Comparison of ENCODE assay signal across 7 cellular contexts in the genomic region with DNA sequence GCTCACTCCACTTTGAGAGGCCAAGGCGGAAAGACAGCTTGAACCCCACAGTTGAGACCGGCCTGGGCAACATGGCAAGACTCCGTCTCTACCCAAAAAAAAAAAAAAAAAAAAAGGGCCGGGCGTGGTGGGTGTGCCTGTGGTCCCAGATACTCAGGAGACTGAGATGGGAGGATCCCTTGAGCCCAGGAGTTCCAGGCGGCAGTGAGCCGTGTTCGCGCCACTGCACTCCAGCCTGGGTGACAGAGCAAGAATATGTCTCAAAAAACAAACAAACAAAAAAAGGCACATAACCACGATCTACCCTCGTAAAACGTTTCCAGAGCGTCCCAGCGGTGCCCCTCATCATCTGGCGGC. TPM values are rescaled to one million over a fixed set of nuclear protein-coding genes. Genes with fewer than 3 reads are reported as not detected.
DNase-seq lines count a peak whose midpoint lies in the region; ATAC-seq and FAIRE-seq lines count a peak whose summit lies in the region.

No MANE protein-coding gene starts in this region.

- no peaks in the 10 kb centered on the region for H3K36me3 Mint-ChIP-seq in activated naive CD8-positive, alpha-beta T cell
- H3K36me3 Mint-ChIP-seq in immature natural killer cell, result peaks cover 0 to 3% (median 0%) of the 10 kb centered on the region in 3 donors

- no peak for FAIRE-seq in RCC 7860 (lab: Jason Lieb, UNC)

- H3K4me3 ChIP-seq in HUES48 (ENCODE audit: low read depth, low read length), result peak overlapping the region; percentile 88

- H3K9me3 Mint-ChIP-seq in activated naive CD8-positive, alpha-beta T cell (ENCODE audit: low read depth), result no peaks in the 10 kb centered on the region
- no peaks in the 10 kb centered on the region for H3K9me3 Mint-ChIP-seq in immature natural killer cell
- H3K9me3 Mint-ChIP-seq in stimulated activated naive CD8-positive, alpha-beta T cell treated with anti-CD3 and anti-CD28 coated beads, Interleukin-15, amount 100 ng/mL, for 72 hours, result no peaks in the 10 kb centered on the region

- peaks cover 32% of the 10 kb centered on the region for H3K4me1 Mint-ChIP-seq in activated naive CD8-positive, alpha-beta T cell (ENCODE audit: low read depth)
- peaks cover 37 to 38% of the 10 kb centered on the region in 2 donors for H3K4me1 Mint-ChIP-seq in immature natural killer cell
- H3K4me1 Mint-ChIP-seq in stimulated activated naive CD8-positive, alpha-beta T cell treated with anti-CD3 and anti-CD28 coated beads, Interleukin-15, amount 100 ng/mL, for 72 hours, result peaks cover 48% of the 10 kb centered on the region

- H3K27me3 ChIP-seq in HUES48 (ENCODE audit: control insufficient read depth, insufficient read depth, low read length), result no peaks in the 10 kb centered on the region

- H3K27ac Mint-ChIP-seq in activated naive CD8-positive, alpha-beta T cell, result peak overlapping the region; percentile 87
- H3K27ac Mint-ChIP-seq in immature natural killer cell, result peak overlapping the region; percentile 66 to 89 (median 87)
- H3K27ac Mint-ChIP-seq in stimulated activated naive CD8-positive, alpha-beta T cell treated with anti-CD3 and anti-CD28 coated beads, Interleukin-15, amount 100 ng/mL, for 72 hours, result peak overlapping the region in 1 of 2 donors; percentile 93

- H3K27ac ChIP-seq in HUES48 (ENCODE audit: low read depth, low read length), result peak overlapping the region; percentile 68

- peak overlapping the region; percentile 94 for H3K4me3 Mint-ChIP-seq in activated naive CD8-positive, alpha-beta T cell
- peak overlapping the region; percentile 86 to 90 (median 89) for H3K4me3 Mint-ChIP-seq in immature natural killer cell
- H3K4me3 Mint-ChIP-seq in stimulated activated naive CD8-positive, alpha-beta T cell treated with anti-CD3 and anti-CD28 coated beads, Interleukin-15, amount 100 ng/mL, for 72 hours, result peak overlapping the region; percentile 94 to 95

- no peak for DNase-seq in immature natural killer cell
- DNase-seq in stimulated activated naive CD8-positive, alpha-beta T cell treated with anti-CD3 and anti-CD28 coated beads, Interleukin-15, amount 100 ng/mL, for 72 hours, result no peak
- DNase-seq in RCC 7860 (ENCODE audit: low spot score), result no peak
- no peak for DNase-seq in OCI-M2 (lab: John Stamatoyannopoulos, UW; ENCODE audit: unreplicated experiment)

- H3K27me3 Mint-ChIP-seq in activated naive CD8-positive, alpha-beta T cell, result no peaks in the 10 kb centered on the region
- peaks cover 2 to 10% (median 6%) of the 10 kb centered on the region in 3 donors for H3K27me3 Mint-ChIP-seq in immature natural killer cell (ENCODE audit: low read depth in 3 of 3)
- peaks cover under 1% of the 10 kb centered on the region for H3K27me3 Mint-ChIP-seq in stimulated activated naive CD8-positive, alpha-beta T cell treated with anti-CD3 and anti-CD28 coated beads, Interleukin-15, amount 100 ng/mL, for 72 hours

- H3K9ac ChIP-seq in HUES48 (ENCODE audit: low read depth, low read length), result peak overlapping the region; percentile 86

- peaks cover 16% of the 10 kb centered on the region for H3K4me1 ChIP-seq in HUES48 (ENCODE audit: control insufficient read depth, insufficient read depth, low read length)

- H3K9me3 ChIP-seq in HUES48 (ENCODE audit: control insufficient read depth, insufficient read depth, low read length), result no peaks in the 10 kb centered on the region

- no peak for ATAC-seq in stimulated activated naive CD8-positive, alpha-beta T cell treated with anti-CD3 and anti-CD28 coated beads, Interleukin-15, amount 100 ng/mL, for 72 hours
- ATAC-seq in HG03432 (IDR thresholded peaks at IDR 0.05; ENCODE audit: unreplicated experiment), result no peak

- peaks cover 20% of the 10 kb centered on the region for H3K36me3 ChIP-seq in HUES48 (ENCODE audit: control insufficient read depth, insufficient read depth, low read length)

RNA-seq across cellular contexts. Expression of a gene that starts 0.9 kb away (rescaled TPM):
- 10 to 100 TPM; 10.2 to 12.8 (median 11.6) TPM for polyA plus RNA-seq in immature natural killer cell

RNA-seq across cellular contexts. Expression of a gene that starts 10.7 kb away (rescaled TPM):
- polyA plus RNA-seq in immature natural killer cell, result 1,000 to 10,000 TPM in 1 of 3 donors, 100 to 1,000 TPM in 2; 830 to 1,276 (median 950) TPM

RNA-seq across cellular contexts. Expression of a gene that starts 13.0 kb away (rescaled TPM):
- 100 to 1,000 TPM; 396 to 531 (median 451) TPM for polyA plus RNA-seq in immature natural killer cell

RNA-seq across cellular contexts. Expression of a gene that starts 17.5 kb away (rescaled TPM):
- polyA plus RNA-seq in immature natural killer cell, result 1 to 10 TPM in 1 of 3 donors, under 1 TPM in 1, not detected in 1; 0.34 to 2.2 TPM

RNA-seq across cellular contexts. Expression of a gene that starts 24.6 kb away (rescaled TPM):
- polyA plus RNA-seq in immature natural killer cell, result 1 to 10 TPM; 1.9 to 3.4 (median 2.7) TPM
